Comparison of ENCODE assay signal across 9 cellular contexts in genomic region chr3:111547645-111548044, GRCh38. TPM values are rescaled to one million over a fixed set of nuclear protein-coding genes. Genes with fewer than 3 reads are reported as not detected.
DNase-seq lines count a peak whose midpoint lies in the region; ATAC-seq and TF ChIP-seq lines count a peak whose summit lies in the region.
"Had no signal": no experiment of that assay in that cellular context is flagged by ENCODE, and none has a peak within 500 bp of the region (broad histone marks: within the 10 kb centered on the region; RNA-seq: fewer than 3 reads in every experiment).

No MANE protein-coding gene starts in this region.

- H3K36me3 ChIP-seq in WERI-Rb-1: no peaks in the 10 kb centered on the region

- TF ChIP-seq CTCF in WERI-Rb-1 (IDR thresholded peaks at IDR 0.05; ENCODE audit: low read depth, low read length): no peak

- ATAC-seq in GM18508 (IDR thresholded peaks at IDR 0.05; ENCODE audit: insufficient read depth, unreplicated experiment): peak; percentile 68
- ATAC-seq in GM21737 (IDR thresholded peaks at IDR 0.05; ENCODE audit: unreplicated experiment): peak; percentile 77
- ATAC-seq in effector memory CD8-positive, alpha-beta T cell (replicated peaks): peak; percentile 67

- H3K4me3 Mint-ChIP-seq in effector memory CD8-positive, alpha-beta T cell: no peak overlapping the region

- H3K9me3 ChIP-seq in WERI-Rb-1 (ENCODE audit: severe bottlenecking): no peaks in the 10 kb centered on the region

- H3K27ac ChIP-seq in WERI-Rb-1: no peak overlapping the region
- H3K27ac ChIP-seq: parathyroid adenoma had no signal

- H3K27me3 Mint-ChIP-seq in effector memory CD8-positive, alpha-beta T cell: no peaks in the 10 kb centered on the region

- H3K4me1 Mint-ChIP-seq in effector memory CD8-positive, alpha-beta T cell (ENCODE audit: low read depth in 2 of 2): peaks cover 7 to 43% of the 10 kb centered on the region in 2 donors

- DNase-seq in LHCN-M2 (ENCODE audit: low read depth) (peak; percentile 35), AG08395 (ENCODE audit: low spot score) (no peak), pons (ENCODE audit: low spot score) (no peak), RKO (ENCODE audit: low spot score) (no peak), WERI-Rb-1 (no peak)
- peak in 2 of 3 experiments; percentile 24 to 39 for DNase-seq in effector memory CD8-positive, alpha-beta T cell

- peaks cover 32% of the 10 kb centered on the region for H3K36me3 Mint-ChIP-seq in effector memory CD8-positive, alpha-beta T cell (ENCODE audit: insufficient read depth)

- no peaks in the 10 kb centered on the region for H3K9me3 Mint-ChIP-seq in effector memory CD8-positive, alpha-beta T cell

- H3K4me3 ChIP-seq in WERI-Rb-1 (ENCODE audit: low read depth, low read length): no peak overlapping the region

- no peak overlapping the region for H3K27ac Mint-ChIP-seq in effector memory CD8-positive, alpha-beta T cell

- H3K27me3 ChIP-seq in WERI-Rb-1 (ENCODE audit: insufficient read depth, low read depth, severe bottlenecking): no peaks in the 10 kb centered on the region

RNA-seq across cellular contexts. Expression of gene CD96, which starts 5.6 kb away (rescaled TPM):
- total RNA-seq in LHCN-M2 (2014; rRNA removed): 0.11 TPM in 1 of 2 replicates, not detected in the other
- polyA plus RNA-seq in LHCN-M2 (2012): not detected

RNA-seq across cellular contexts. Expression of gene ZBED2, which starts 47.5 kb away (rescaled TPM):
- not detected in 2 replicates for total RNA-seq in LHCN-M2 (2014; rRNA removed)
- 0.04 TPM for polyA plus RNA-seq in LHCN-M2 (2012)

Comparison
In these comparisons a context has a peak if more than half of its experiments do, and no peak if none do; other contexts are left out.
1. DNase-seq: peak in LHCN-M2 (single experiment) and effector memory CD8-positive, alpha-beta T cell (2 of 3); none in AG08395 (single experiment), pons (single experiment), RKO (single experiment) and WERI-Rb-1 (single experiment).
2. Peak in every context shown above with its lines, with median percentiles within 50 percentile points of each other: ATAC-seq.